Comparison of ENCODE assay signal across 39 cellular contexts in genomic region chr9:111274737-111275136, GRCh38. TPM values are rescaled to one million over a fixed set of nuclear protein-coding genes. Genes with fewer than 3 reads are reported as not detected.
"Had no signal": no experiment of that assay in that cellular context is flagged by ENCODE, and none has a peak within 500 bp of the region (broad histone marks: within the 10 kb centered on the region; RNA-seq: fewer than 3 reads in every experiment).

No MANE protein-coding gene starts in this region.

- H3K9me3 Mint-ChIP-seq: activated CD4-positive, alpha-beta memory T cell treated with anti-CD3 and anti-CD28 coated beads for 36 hours; activated CD4-positive, alpha-beta T cell treated with anti-CD3 and anti-CD28 coated beads, Interleukin-2, amount 10 ng/mL, durations not matched to agents 24 days and 14 days; activated naive CD4-positive, alpha-beta T cell treated with anti-CD3 and anti-CD28 coated beads, Interleukin-2, amount 10 ng/mL, durations not matched to agents 7 days and 5 days; activated naive CD4-positive, alpha-beta T cell treated with anti-CD3 and anti-CD28 coated beads, Interleukin-2, amount 50 U/mL, for 72 hours; activated naive CD8-positive, alpha-beta T cell treated with anti-CD3 and anti-CD28 coated beads, Interleukin-2, amount 10 ng/mL, durations not matched to agents 7 days and 5 days; activated T-helper 1 cell treated with anti-CD3 and anti-CD28 coated beads, Interleukin-12 subunit alpha, Interleukin-12 subunit beta, Interleukin-2, Interleukin-4 antibody, amounts not matched to agents 30 ng/mL and 10 ng/mL and 1 ng/mL, durations not matched to agents 14 hours and 24 hours and 36 hours; brain; central memory CD8-positive, alpha-beta T cell; dendritic cell treated with granulocyte-macrophage colony-stimulating factor and Interleukin-4, amounts not matched to agents 40 ng/mL and 50 ng/mL, for 4 days; endodermal cell; T-helper 2 cell treated with Interferon-gamma antibody and Interleukin-4, amounts not matched to agents 5 μg/mL and 100 μg/mL, for 36 hours had no signal

- H3K4me1 ChIP-seq: ascending aorta, breast epithelium, esophagus squamous epithelium, foreskin keratinocyte, gastrocnemius medialis had no signal

- H3K27ac Mint-ChIP-seq: activated CD4-positive, alpha-beta memory T cell treated with anti-CD3 and anti-CD28 coated beads for 36 hours; activated CD4-positive, alpha-beta T cell treated with anti-CD3 and anti-CD28 coated beads for 36 hours; activated CD4-positive, alpha-beta T cell treated with anti-CD3 and anti-CD28 coated beads, Interleukin-2, amount 10 ng/mL, durations not matched to agents 24 days and 14 days; activated CD8-positive, alpha-beta memory T cell treated with anti-CD3 and anti-CD28 coated beads, Interleukin-2, amount 10 ng/mL, durations not matched to agents 7 days and 5 days; activated CD8-positive, alpha-beta T cell treated with anti-CD3 and anti-CD28 coated beads, Interleukin-2, amount 10 ng/mL, durations not matched to agents 7 days and 5 days; activated naive CD4-positive, alpha-beta T cell treated with anti-CD3 and anti-CD28 coated beads, Interleukin-2, amount 10 ng/mL, durations not matched to agents 7 days and 5 days; activated naive CD4-positive, alpha-beta T cell treated with anti-CD3 and anti-CD28 coated beads, Interleukin-2, amount 50 U/mL, for 72 hours; activated naive CD8-positive, alpha-beta T cell treated with anti-CD3 and anti-CD28 coated beads, Interleukin-2, amount 10 ng/mL, durations not matched to agents 7 days and 5 days; activated T-helper 1 cell treated with anti-CD3 and anti-CD28 coated beads, Interleukin-12 subunit alpha, Interleukin-12 subunit beta, Interleukin-2, Interleukin-4 antibody, amounts not matched to agents 30 ng/mL and 10 ng/mL and 1 ng/mL, durations not matched to agents 14 hours and 24 hours and 36 hours; brain; endodermal cell; T-helper 17 cell; T-helper 2 cell treated with Interferon-gamma antibody and Interleukin-4, amounts not matched to agents 5 μg/mL and 100 μg/mL, for 36 hours had no signal

- DNase-seq: activated CD4-positive, alpha-beta memory T cell treated with anti-CD3 and anti-CD28 coated beads for 36 hours; activated CD4-positive, alpha-beta T cell treated with anti-CD3 and anti-CD28 coated beads for 36 hours; activated CD4-positive, alpha-beta T cell treated with anti-CD3 and anti-CD28 coated beads, Interleukin-2, amount 10 ng/mL, durations not matched to agents 24 days and 14 days; activated CD4-positive, CD25-positive, alpha-beta regulatory T cell; activated CD4-positive, CD25-positive, alpha-beta regulatory T cell treated with anti-CD3 and anti-CD28 coated beads, Interleukin-2, amount 50 U/mL, for 72 hours; activated CD8-positive, alpha-beta memory T cell treated with anti-CD3 and anti-CD28 coated beads, Interleukin-2, amount 10 ng/mL, durations not matched to agents 7 days and 5 days; activated CD8-positive, alpha-beta memory T cell treated with anti-CD3 and anti-CD28 coated beads, Interleukin-2, amount 50 U/mL, for 4 hours; activated CD8-positive, alpha-beta T cell treated with anti-CD3 and anti-CD28 coated beads, Interleukin-2, amount 10 ng/mL, durations not matched to agents 7 days and 5 days; activated gamma-delta T cell; activated naive CD4-positive, alpha-beta T cell; activated naive CD4-positive, alpha-beta T cell treated with anti-CD3 and anti-CD28 coated beads, Interleukin-2, amount 10 ng/mL, durations not matched to agents 7 days and 5 days; activated naive CD8-positive, alpha-beta T cell treated with anti-CD3 and anti-CD28 coated beads, Interleukin-2, amount 10 ng/mL, durations not matched to agents 7 days and 5 days; activated T-cell treated with anti-CD3 and anti-CD28 coated beads, Interleukin-2, amount 50 U/mL, for 1 hour; activated T-cell treated with anti-CD3 and anti-CD28 coated beads, Interleukin-2, amount 50 U/mL, for 48 hours; dorsolateral prefrontal cortex; effector memory CD4-positive, alpha-beta T cell; endodermal cell; esophagus squamous epithelium; foreskin keratinocyte; gastrocnemius medialis; glutamatergic neuron; heart left ventricle; T-helper 1 cell; T-helper 17 cell; T1000; WERI-Rb-1 had no signal

- H3K4me3 ChIP-seq: ascending aorta, breast epithelium, coronary artery, dorsolateral prefrontal cortex, esophagus squamous epithelium, gastrocnemius medialis, heart left ventricle had no signal

- H3K4me3 Mint-ChIP-seq: activated CD4-positive, alpha-beta memory T cell treated with anti-CD3 and anti-CD28 coated beads for 36 hours; activated CD4-positive, alpha-beta T cell treated with anti-CD3 and anti-CD28 coated beads for 36 hours; activated CD4-positive, alpha-beta T cell treated with anti-CD3 and anti-CD28 coated beads, Interleukin-2, amount 10 ng/mL, durations not matched to agents 24 days and 14 days; activated CD8-positive, alpha-beta memory T cell treated with anti-CD3 and anti-CD28 coated beads, Interleukin-2, amount 10 ng/mL, durations not matched to agents 7 days and 5 days; activated CD8-positive, alpha-beta T cell treated with anti-CD3 and anti-CD28 coated beads, Interleukin-2, amount 10 ng/mL, durations not matched to agents 7 days and 5 days; activated naive CD4-positive, alpha-beta T cell treated with anti-CD3 and anti-CD28 coated beads, Interleukin-2, amount 10 ng/mL, durations not matched to agents 7 days and 5 days; activated naive CD8-positive, alpha-beta T cell treated with anti-CD3 and anti-CD28 coated beads, Interleukin-2, amount 10 ng/mL, durations not matched to agents 7 days and 5 days; activated T-helper 1 cell treated with anti-CD3 and anti-CD28 coated beads, Interleukin-12 subunit alpha, Interleukin-12 subunit beta, Interleukin-2, Interleukin-4 antibody, amounts not matched to agents 30 ng/mL and 10 ng/mL and 1 ng/mL, durations not matched to agents 14 hours and 24 hours and 36 hours; brain; central memory CD8-positive, alpha-beta T cell; dendritic cell treated with granulocyte-macrophage colony-stimulating factor and Interleukin-4, amounts not matched to agents 40 ng/mL and 50 ng/mL, for 4 days; endodermal cell; T-helper 17 cell; T-helper 2 cell treated with Interferon-gamma antibody and Interleukin-4, amounts not matched to agents 5 μg/mL and 100 μg/mL, for 36 hours had no signal

- ATAC-seq: activated CD4-positive, alpha-beta T cell treated with anti-CD3 and anti-CD28 coated beads for 36 hours; activated CD8-positive, alpha-beta memory T cell treated with anti-CD3 and anti-CD28 coated beads, Interleukin-2, amount 10 ng/mL, durations not matched to agents 7 days and 5 days; activated CD8-positive, alpha-beta T cell treated with anti-CD3 and anti-CD28 coated beads, Interleukin-2, amount 10 ng/mL, durations not matched to agents 7 days and 5 days; activated naive CD4-positive, alpha-beta T cell treated with anti-CD3 and anti-CD28 coated beads, Interleukin-2, amount 50 U/mL, for 72 hours; foreskin keratinocyte; gastrocnemius medialis; heart left ventricle; T-helper 17 cell had no signal

- H3K36me3 ChIP-seq: ascending aorta, breast epithelium, esophagus squamous epithelium, gastrocnemius medialis, heart left ventricle, WERI-Rb-1 had no signal

- H3K27me3 Mint-ChIP-seq: activated naive CD4-positive, alpha-beta T cell treated with anti-CD3 and anti-CD28 coated beads, Interleukin-2, amount 10 ng/mL, durations not matched to agents 7 days and 5 days had no signal

- H3K9me3 ChIP-seq: ascending aorta, breast epithelium, esophagus squamous epithelium, gastrocnemius medialis, heart left ventricle had no signal

- H3K27me3 ChIP-seq: ascending aorta, breast epithelium, esophagus squamous epithelium, gastrocnemius medialis had no signal

- H3K27ac ChIP-seq: ascending aorta, breast epithelium, coronary artery, dorsolateral prefrontal cortex, esophagus squamous epithelium, foreskin keratinocyte, gastrocnemius medialis, heart left ventricle, WERI-Rb-1 had no signal

- H3K4me1 Mint-ChIP-seq: activated CD4-positive, alpha-beta T cell treated with anti-CD3 and anti-CD28 coated beads for 36 hours; activated CD4-positive, alpha-beta T cell treated with anti-CD3 and anti-CD28 coated beads, Interleukin-2, amount 10 ng/mL, durations not matched to agents 24 days and 14 days; activated CD8-positive, alpha-beta memory T cell treated with anti-CD3 and anti-CD28 coated beads, Interleukin-2, amount 10 ng/mL, durations not matched to agents 7 days and 5 days; activated naive CD4-positive, alpha-beta T cell treated with anti-CD3 and anti-CD28 coated beads, Interleukin-2, amount 10 ng/mL, durations not matched to agents 7 days and 5 days; activated naive CD8-positive, alpha-beta T cell treated with anti-CD3 and anti-CD28 coated beads, Interleukin-2, amount 10 ng/mL, durations not matched to agents 7 days and 5 days; central memory CD8-positive, alpha-beta T cell; endodermal cell had no signal

RNA-seq across cellular contexts. Expression of gene OR2K2, which starts 55.3 kb away (rescaled TPM):
- total RNA-seq: activated CD4-positive, alpha-beta memory T cell treated with anti-CD3 and anti-CD28 coated beads for 36 hours; activated CD4-positive, alpha-beta T cell treated with anti-CD3 and anti-CD28 coated beads for 36 hours; activated CD4-positive, alpha-beta T cell treated with anti-CD3 and anti-CD28 coated beads, Interleukin-2, amount 10 ng/mL, durations not matched to agents 24 days and 14 days; activated CD8-positive, alpha-beta memory T cell treated with anti-CD3 and anti-CD28 coated beads for 36 hours; activated CD8-positive, alpha-beta memory T cell treated with anti-CD3 and anti-CD28 coated beads, Interleukin-2, amount 10 ng/mL, durations not matched to agents 7 days and 5 days; activated CD8-positive, alpha-beta T cell treated with anti-CD3 and anti-CD28 coated beads, Interleukin-2, amount 10 ng/mL, durations not matched to agents 7 days and 5 days; activated naive CD4-positive, alpha-beta T cell treated with anti-CD3 and anti-CD28 coated beads, Interleukin-2, amount 50 U/mL, for 72 hours; activated naive CD8-positive, alpha-beta T cell treated with anti-CD3 and anti-CD28 coated beads, Interleukin-2, amount 10 ng/mL, durations not matched to agents 7 days and 5 days; activated T-helper 1 cell treated with anti-CD3 and anti-CD28 coated beads, Interleukin-12 subunit alpha, Interleukin-12 subunit beta, Interleukin-2, Interleukin-4 antibody, amounts not matched to agents 30 ng/mL and 10 ng/mL and 1 ng/mL, durations not matched to agents 14 hours and 24 hours and 36 hours; ascending aorta; cardiac septum; endodermal cell; esophagus squamous epithelium; fibroblast of lung; foreskin keratinocyte; T-helper 17 cell had no signal
- polyA plus RNA-seq: esophagus, fibroblast of lung, foreskin keratinocyte, heart left ventricle had no signal
